14 cellular contexts compared by ENCODE assay signal in genomic region chr16:53484542-53484941, GRCh38. TPM values are rescaled to one million over a fixed set of nuclear protein-coding genes. Genes with fewer than 3 reads are reported as not detected.
A peak's percentile ranks its signal among the peaks of the same experiment; 100 is the strongest.
DNase-seq lines count a peak whose midpoint lies in the region; ATAC-seq and TF ChIP-seq lines count a peak whose summit lies in the region.
"Had no signal": no experiment of that assay in that cellular context is flagged by ENCODE, and none has a peak within 500 bp of the region (broad histone marks: within the 10 kb centered on the region; RNA-seq: fewer than 3 reads in every experiment).

No MANE protein-coding gene starts in this region.

- TF ChIP-seq POLR2A in heart left ventricle (IDR thresholded peaks at IDR 0.05): no peak

- no peak overlapping the region for H3K4me3 ChIP-seq in heart left ventricle
- H3K4me3 ChIP-seq in CD4-positive, alpha-beta memory T cell (ENCODE audit: low read length in 2 of 2): no peak overlapping the region
- H3K4me3 ChIP-seq: HAP-1 had no signal

- H3K4me3 Mint-ChIP-seq in CD4-positive, alpha-beta memory T cell: no peak overlapping the region
- no peak overlapping the region for H3K4me3 Mint-ChIP-seq in activated T-helper 1 cell treated with anti-CD3 and anti-CD28 coated beads, Interleukin-12 subunit alpha, Interleukin-12 subunit beta, Interleukin-2, Interleukin-4 antibody, amounts not matched to agents 30 ng/mL and 10 ng/mL and 1 ng/mL, durations not matched to agents 14 hours and 24 hours and 36 hours
- H3K4me3 Mint-ChIP-seq in naive thymus-derived CD8-positive, alpha-beta T cell: no peak overlapping the region
- H3K4me3 Mint-ChIP-seq in Calu3 (ENCODE audit: low read depth, unreplicated experiment) (no peak overlapping the region), T-cell (no peak overlapping the region)
- H3K4me3 Mint-ChIP-seq: B cell; CD8-positive, alpha-beta memory T cell; HFFc6 had no signal

- ATAC-seq in heart left ventricle (peak; percentile 27 to 47 (median 41)), Right ventricle myocardium superior (ENCODE audit: poor library complexity) (no peak), T-cell (replicated peaks in 1 of 4) (no peak)
- no peak for ATAC-seq in naive thymus-derived CD8-positive, alpha-beta T cell

- TF ChIP-seq CTCF in heart left ventricle (IDR thresholded peaks at IDR 0.05) (no peak), Calu3 (IDR thresholded peaks at IDR 0.05; ENCODE audit: unreplicated experiment) (no peak)

- H3K27me3 Mint-ChIP-seq in CD4-positive, alpha-beta memory T cell: no peaks in the 10 kb centered on the region
- H3K27me3 Mint-ChIP-seq in activated T-helper 1 cell treated with anti-CD3 and anti-CD28 coated beads, Interleukin-12 subunit alpha, Interleukin-12 subunit beta, Interleukin-2, Interleukin-4 antibody, amounts not matched to agents 30 ng/mL and 10 ng/mL and 1 ng/mL, durations not matched to agents 14 hours and 24 hours and 36 hours (ENCODE audit: insufficient read depth): no peaks in the 10 kb centered on the region
- H3K27me3 Mint-ChIP-seq in naive thymus-derived CD8-positive, alpha-beta T cell: no peaks in the 10 kb centered on the region
- H3K27me3 Mint-ChIP-seq in Calu3 (ENCODE audit: unreplicated experiment) (no peaks in the 10 kb centered on the region), T-cell (no peaks in the 10 kb centered on the region)
- H3K27me3 Mint-ChIP-seq: B cell; CD8-positive, alpha-beta memory T cell had no signal

- H3K9me3 Mint-ChIP-seq in CD4-positive, alpha-beta memory T cell: peaks cover 0 to 50% (median 30%) of the 10 kb centered on the region in 8 donors
- peaks cover 32% of the 10 kb centered on the region for H3K9me3 Mint-ChIP-seq in activated T-helper 1 cell treated with anti-CD3 and anti-CD28 coated beads, Interleukin-12 subunit alpha, Interleukin-12 subunit beta, Interleukin-2, Interleukin-4 antibody, amounts not matched to agents 30 ng/mL and 10 ng/mL and 1 ng/mL, durations not matched to agents 14 hours and 24 hours and 36 hours
- peaks cover 0 to 54% (median 17%) of the 10 kb centered on the region in 9 donors for H3K9me3 Mint-ChIP-seq in naive thymus-derived CD8-positive, alpha-beta T cell
- no peaks in the 10 kb centered on the region for H3K9me3 Mint-ChIP-seq in Calu3 (ENCODE audit: low read depth, unreplicated experiment)
- H3K9me3 Mint-ChIP-seq in T-cell: peaks cover 12 to 30% (median 25%) of the 10 kb centered on the region in 3 donors
- H3K9me3 Mint-ChIP-seq: HFFc6 had no signal

- H3K36me3 Mint-ChIP-seq in CD4-positive, alpha-beta memory T cell: peaks cover 91 to 97% of the 10 kb centered on the region in 2 donors
- peaks cover 82% of the 10 kb centered on the region for H3K36me3 Mint-ChIP-seq in activated T-helper 1 cell treated with anti-CD3 and anti-CD28 coated beads, Interleukin-12 subunit alpha, Interleukin-12 subunit beta, Interleukin-2, Interleukin-4 antibody, amounts not matched to agents 30 ng/mL and 10 ng/mL and 1 ng/mL, durations not matched to agents 14 hours and 24 hours and 36 hours (ENCODE audit: low read depth)
- H3K36me3 Mint-ChIP-seq in naive thymus-derived CD8-positive, alpha-beta T cell: peaks cover 60 to 97% (median 81%) of the 10 kb centered on the region in 3 donors
- peaks cover 53% of the 10 kb centered on the region for H3K36me3 Mint-ChIP-seq in Calu3 (ENCODE audit: insufficient read depth, unreplicated experiment)
- H3K36me3 Mint-ChIP-seq in T-cell: peaks cover 86% of the 10 kb centered on the region

- intact Hi-C loops in heart left ventricle (cut with DNase I): loop anchor here in 1 of 10 donors (1.0 kb wide), 1 partner anchor 49 kb away; no protein-coding TSS in a partner anchor
- intact Hi-C loops in Right ventricle myocardium superior (cut with DNase I): no loop called here
- intact Hi-C loops in CD4-positive, alpha-beta memory T cell (cut with micrococcal nuclease): no loop called here
- intact Hi-C loops in activated T-helper 1 cell treated with anti-CD3 and anti-CD28 coated beads, Interleukin-12 subunit alpha, Interleukin-12 subunit beta, Interleukin-2, Interleukin-4 antibody, amounts not matched to agents 30 ng/mL and 10 ng/mL and 1 ng/mL, durations not matched to agents 14 hours and 24 hours and 36 hours (cut with micrococcal nuclease): no loop called here
- intact Hi-C loops in Calu3 (cut with micrococcal nuclease; ENCODE audit: unreplicated experiment): no loop called here

- H3K27ac Mint-ChIP-seq in CD4-positive, alpha-beta memory T cell: peak overlapping the region in 4 of 7 donors; percentile 22 to 60 (median 29)
- H3K27ac Mint-ChIP-seq in activated T-helper 1 cell treated with anti-CD3 and anti-CD28 coated beads, Interleukin-12 subunit alpha, Interleukin-12 subunit beta, Interleukin-2, Interleukin-4 antibody, amounts not matched to agents 30 ng/mL and 10 ng/mL and 1 ng/mL, durations not matched to agents 14 hours and 24 hours and 36 hours: peak overlapping the region; percentile 26
- peak overlapping the region in 6 of 10 donors; percentile 9 to 87 (median 46) for H3K27ac Mint-ChIP-seq in naive thymus-derived CD8-positive, alpha-beta T cell
- H3K27ac Mint-ChIP-seq in Calu3 (ENCODE audit: unreplicated experiment) (no peak overlapping the region), T-cell (peak overlapping the region in 1 of 2 donors; percentile 38)
- H3K27ac Mint-ChIP-seq: B cell, HFFc6 had no signal

- H3K27ac ChIP-seq in heart left ventricle: peak overlapping the region in 1 of 12 donors; percentile 39
- no peak overlapping the region for H3K27ac ChIP-seq in CD4-positive, alpha-beta memory T cell (ENCODE audit: low read depth, low read length)

- peaks cover 15 to 33% (median 26%) of the 10 kb centered on the region in 4 donors for H3K4me1 Mint-ChIP-seq in CD4-positive, alpha-beta memory T cell
- H3K4me1 Mint-ChIP-seq in activated T-helper 1 cell treated with anti-CD3 and anti-CD28 coated beads, Interleukin-12 subunit alpha, Interleukin-12 subunit beta, Interleukin-2, Interleukin-4 antibody, amounts not matched to agents 30 ng/mL and 10 ng/mL and 1 ng/mL, durations not matched to agents 14 hours and 24 hours and 36 hours (ENCODE audit: low read depth): peaks cover 20% of the 10 kb centered on the region
- H3K4me1 Mint-ChIP-seq in naive thymus-derived CD8-positive, alpha-beta T cell: peaks cover 19 to 45% (median 33%) of the 10 kb centered on the region in 4 donors
- H3K4me1 Mint-ChIP-seq in Calu3 (ENCODE audit: low read depth, unreplicated experiment) (no peaks in the 10 kb centered on the region), T-cell (peaks cover 35 to 48% (median 39%) of the 10 kb centered on the region in 3 donors)
- H3K4me1 Mint-ChIP-seq: B cell had no signal

- H3K27me3 ChIP-seq in heart left ventricle: no peaks in the 10 kb centered on the region
- no peaks in the 10 kb centered on the region for H3K27me3 ChIP-seq in CD4-positive, alpha-beta memory T cell (ENCODE audit: insufficient read depth, low read length)

- H3K36me3 ChIP-seq in heart left ventricle: peaks cover 0 to 100% (median 90%) of the 10 kb centered on the region in 9 donors
- peaks cover 72% of the 10 kb centered on the region for H3K36me3 ChIP-seq in CD4-positive, alpha-beta memory T cell (ENCODE audit: insufficient read depth, low read length)

- POLR2A ChIA-PET in CD4-positive, alpha-beta memory T cell (lab: Charles Lee; ENCODE audit: partially characterized antibody): interaction anchor here (1.1 to 1.2 kb wide), 3 partner anchors 14 to 50 kb away, joined by 4 to 7 read pairs (median 5); partner anchors contain the start of gene RBL2
- POLR2A ChIA-PET in naive thymus-derived CD8-positive, alpha-beta T cell (lab: Charles Lee): interaction anchor here (1.1 to 2.5 kb wide), 7 partner anchors 9 to 50 kb away, joined by 3 to 9 read pairs (median 4); partner anchors contain the start of gene RBL2
- POLR2A ChIA-PET in T-cell (lab: Charles Lee): no interaction called here

- DNase-seq in heart left ventricle: no peak
- DNase-seq in Right ventricle myocardium superior: no peak
- no peak for DNase-seq in CD4-positive, alpha-beta memory T cell
- no peak for DNase-seq in activated T-helper 1 cell treated with anti-CD3 and anti-CD28 coated beads, Interleukin-12 subunit alpha, Interleukin-12 subunit beta, Interleukin-2, Interleukin-4 antibody, amounts not matched to agents 30 ng/mL and 10 ng/mL and 1 ng/mL, durations not matched to agents 14 hours and 24 hours and 36 hours (ENCODE audit: low spot score)
- no peak for DNase-seq in naive thymus-derived CD8-positive, alpha-beta T cell
- DNase-seq in Calu3: no peak
- no peak for DNase-seq in T-cell
- DNase-seq: C1 segment of cervical spinal cord; Caco-2; CD8-positive, alpha-beta memory T cell; DMS 273 treated with DMSO at 0.1 percent for 48 hours; HFFc6 had no signal

- CTCF ChIA-PET in CD4-positive, alpha-beta memory T cell (lab: Charles Lee; ENCODE audit: partially characterized antibody): interaction anchor here (1.3 to 1.4 kb wide), 2 partner anchors 9 to 15 kb away, joined by 3 read pairs; no protein-coding TSS in a partner anchor
- CTCF ChIA-PET in Calu3 (lab: Charles Lee) (no interaction called here), T-cell (lab: Charles Lee) (no interaction called here)

- H3K9me3 ChIP-seq in heart left ventricle: peaks cover 0 to 9% (median 0%) of the 10 kb centered on the region in 12 donors
- H3K9me3 ChIP-seq in CD4-positive, alpha-beta memory T cell (ENCODE audit: control insufficient read depth in 1 of 2, low read length in 2 of 2): peaks cover 0 to 9% of the 10 kb centered on the region in 2 donors
- H3K9me3 ChIP-seq: Caco-2, HAP-1 had no signal

- WGBS in heart left ventricle, 4 donors: 79 to 91% (median 86%) methylated on average over 2 of the region's 2 CpGs

- no TSS peak for BruUV-seq in Calu3 (replicated peaks; lab: Mats Ljungman, UMichigan)

- H3K4me1 ChIP-seq in heart left ventricle: peaks cover 0 to 8% (median 0%) of the 10 kb centered on the region in 12 donors
- H3K4me1 ChIP-seq in CD4-positive, alpha-beta memory T cell (ENCODE audit: insufficient read depth, low read length): peaks cover 3% of the 10 kb centered on the region
- H3K4me1 ChIP-seq: Caco-2 had no signal

RNA-seq across cellular contexts. Expression of gene AKTIP, which starts 18.5 kb away (rescaled TPM):
- total RNA-seq in heart left ventricle (100 to 1,000 TPM in 3 of 9 donors, 10 to 100 TPM in 6; 47.5 to 108 (median 84.2) TPM), Right ventricle myocardium superior (87.9 TPM), Calu3 (2022) (46.4 and 59.4 TPM in 2 replicates), T-cell (10 to 100 TPM; 56.3 to 96.8 (median 70.6) TPM)
- 10 to 100 TPM; 33.6 to 65.8 TPM for polyA plus RNA-seq in heart left ventricle
- 100 to 1,000 TPM in 1 of 2 experiments, 10 to 100 TPM in 1; 97.4 to 103 TPM for total RNA-seq in CD4-positive, alpha-beta memory T cell
- polyA plus RNA-seq in CD4-positive, alpha-beta memory T cell: 10 to 100 TPM; 61.2 to 75.3 TPM
- total RNA-seq in activated T-helper 1 cell treated with anti-CD3 and anti-CD28 coated beads, Interleukin-12 subunit alpha, Interleukin-12 subunit beta, Interleukin-2, Interleukin-4 antibody, amounts not matched to agents 30 ng/mL and 10 ng/mL and 1 ng/mL, durations not matched to agents 14 hours and 24 hours and 36 hours: 16.6 and 16.9 TPM in 2 replicates
- 100 to 1,000 TPM; 155 to 159 TPM for total RNA-seq in naive thymus-derived CD8-positive, alpha-beta T cell
- 100 to 1,000 TPM in 2 of 3 donors, 10 to 100 TPM in 1; 60.3 to 124 (median 114) TPM for polyA plus RNA-seq in naive thymus-derived CD8-positive, alpha-beta T cell

RNA-seq across cellular contexts. Expression of gene RBL2, which starts 50.3 kb away (rescaled TPM):
- 10 to 100 TPM; 31.7 to 50.1 (median 36.8) TPM for total RNA-seq in heart left ventricle
- 10 to 100 TPM; 16.7 to 28.1 TPM for polyA plus RNA-seq in heart left ventricle
- 33.1 TPM for total RNA-seq in Right ventricle myocardium superior
- 100 to 1,000 TPM; 359 to 364 TPM for total RNA-seq in CD4-positive, alpha-beta memory T cell
- polyA plus RNA-seq in CD4-positive, alpha-beta memory T cell: 100 to 1,000 TPM; 254 to 306 TPM
- 61.5 and 66.1 TPM in 2 replicates for total RNA-seq in activated T-helper 1 cell treated with anti-CD3 and anti-CD28 coated beads, Interleukin-12 subunit alpha, Interleukin-12 subunit beta, Interleukin-2, Interleukin-4 antibody, amounts not matched to agents 30 ng/mL and 10 ng/mL and 1 ng/mL, durations not matched to agents 14 hours and 24 hours and 36 hours
- total RNA-seq in naive thymus-derived CD8-positive, alpha-beta T cell: 100 to 1,000 TPM; 593 to 608 TPM
- polyA plus RNA-seq in naive thymus-derived CD8-positive, alpha-beta T cell: 100 to 1,000 TPM; 245 to 302 (median 262) TPM
- total RNA-seq in Calu3 (2022): 59.9 and 62.8 TPM in 2 replicates
- 100 to 1,000 TPM; 193 to 366 (median 261) TPM for total RNA-seq in T-cell

Comparison
In these comparisons a context has a peak if more than half of its experiments do, and no peak if none do; other contexts are left out.
1. ATAC-seq: peak in heart left ventricle (4 of 4); none in Right ventricle myocardium superior (single experiment), naive thymus-derived CD8-positive, alpha-beta T cell (0 of 2) and T-cell (0 of 4).
2. POLR2A ChIA-PET loops: an anchor here in CD4-positive, alpha-beta memory T cell (1.1 to 1.2 kb wide) and naive thymus-derived CD8-positive, alpha-beta T cell (1.1 to 2.5 kb wide); none called in T-cell.